ENCODE assay signal across 9 cellular contexts in genomic region chr15:67836134-67836455, GRCh38. TPM values are rescaled to one million over a fixed set of nuclear protein-coding genes. Genes with fewer than 3 reads are reported as not detected.
DNase-seq lines count a peak whose midpoint lies in the region; TF ChIP-seq lines count a peak whose summit lies in the region.
"Had no signal": no experiment of that assay in that cellular context is flagged by ENCODE, and none has a peak within 500 bp of the region (broad histone marks: within the 10 kb centered on the region; RNA-seq: fewer than 3 reads in every experiment).

No MANE protein-coding gene starts in this region.

- no peaks in the 10 kb centered on the region for H4K20me1 ChIP-seq in OCI-LY7 (ENCODE audit: insufficient read depth, low read length)

- H3K27me3 ChIP-seq in esophagus squamous epithelium, result peaks cover 15 to 58% (median 39%) of the 10 kb centered on the region in 4 donors
- H3K27me3 ChIP-seq in prostate gland (replicated peaks; ENCODE audit: insufficient read depth), result peaks cover 5% of the 10 kb centered on the region

- H2AFZ ChIP-seq in OCI-LY7 (ENCODE audit: low read length), result peak overlapping the region; percentile 62; the same call in 1 of the 2 replicates

- H3K36me3 ChIP-seq in OCI-LY7 (ENCODE audit: insufficient read depth, low read length) (no peaks in the 10 kb centered on the region), esophagus squamous epithelium (no peaks in the 10 kb centered on the region), prostate gland (no peaks in the 10 kb centered on the region)

- H3K27ac ChIP-seq in OCI-LY7 (ENCODE audit: low read depth, low read length, poor library complexity, severe bottlenecking), result no peak overlapping the region
- H3K27ac ChIP-seq in esophagus squamous epithelium, result no peak overlapping the region
- H3K27ac ChIP-seq in prostate gland, result no peak overlapping the region

- POLR2A ChIA-PET in OCI-LY7 (lab: Charles Lee), result interaction anchor here (0.7 to 2.1 kb wide), 5 partner anchors 16 to 266 kb away, joined by 3 to 6 read pairs (median 3); no protein-coding TSS in a partner anchor

- intact Hi-C loops in OCI-LY7 (cut with micrococcal nuclease; ENCODE audit: unreplicated experiment), result loop anchor here (1.0 to 5.0 kb wide), 4 partner anchors 294 to 889 kb away; partner anchors contain the start of genes C15orf61 and MAP2K5
- intact Hi-C loops in esophagus squamous epithelium (cut with DNase I), result loop anchor here (5.0 to 10.0 kb wide), 2 partner anchors 314 to 891 kb away; partner anchors contain the start of gene C15orf61
- intact Hi-C loops in prostate gland (cut with DNase I), result loop anchor here (2.0 to 10.0 kb wide), 4 partner anchors 291 to 889 kb away; partner anchors contain the start of genes C15orf61 and MAP2K5

- no peak overlapping the region for H3K4me3 ChIP-seq in OCI-LY7 (ENCODE audit: low read depth, low read length, poor library complexity, severe bottlenecking)
- H3K4me3 ChIP-seq in esophagus squamous epithelium, result peak overlapping the region; percentile 23 to 68 (median 46)
- H3K4me3 ChIP-seq in prostate gland, result peak overlapping the region; percentile 13 to 20

- BruUV-seq in OCI-LY7 (replicated peaks; lab: Mats Ljungman, UMichigan), result no TSS peak

- WGBS in esophagus squamous epithelium, 2 donors, result 2 to 5% methylated on average over 10 to 16 of the region's 16 CpGs
- WGBS in prostate gland, result 6% methylated on average over 16 of the region's 16 CpGs

- no peak for TF ChIP-seq POLR2A in esophagus squamous epithelium (IDR thresholded peaks at IDR 0.05)
- no peak for TF ChIP-seq POLR2A in prostate gland (IDR thresholded peaks at IDR 0.05)

- DNase-seq in EH (ENCODE audit: low read depth) (peak; percentile 19), OCI-LY7 (ENCODE audit: low spot score) (no peak), esophagus squamous epithelium (lab: John Stamatoyannopoulos, UW) (no peak), prostate gland (ENCODE audit: low spot score) (no peak), D341Med (ENCODE audit: low spot score) (no peak), NCI-H187 treated with DMSO at 0.1 percent for 48 hours (lab: John Stamatoyannopoulos, UW) (no peak), DMS153 treated with DMSO at 0.1 percent for 48 hours (lab: John Stamatoyannopoulos, UW; ENCODE audit: unreplicated experiment) (no peak), KBM-7 (no peak)
- DNase-seq: NK-92 treated with Interleukin-12 subunit alpha and Interleukin-12 subunit beta, amount 100 ng/mL, for 24 hours had no signal

- no peaks in the 10 kb centered on the region for H3K9me2 ChIP-seq in OCI-LY7 (ENCODE audit: insufficient read depth, low read length)

- no peaks in the 10 kb centered on the region for H3K79me2 ChIP-seq in OCI-LY7 (ENCODE audit: insufficient read depth, low read depth, low read length)

- CTCF ChIA-PET in OCI-LY7 (lab: Charles Lee; ENCODE audit: unreplicated experiment), result no interaction called here

- H3K4me1 ChIP-seq in OCI-LY7 (ENCODE audit: insufficient read depth, low read length, poor library complexity, severe bottlenecking) (peaks cover 70% of the 10 kb centered on the region), esophagus squamous epithelium (peaks cover 44 to 68% (median 48%) of the 10 kb centered on the region in 3 donors), prostate gland (replicated peaks) (peaks cover 17% of the 10 kb centered on the region)

- TF ChIP-seq CTCF in OCI-LY7 (conservative IDR thresholded peaks at IDR 0.05; ENCODE audit: low read length) (no peak), esophagus squamous epithelium (IDR thresholded peaks at IDR 0.05) (no peak), prostate gland (IDR thresholded peaks at IDR 0.05) (no peak)

- in situ Hi-C loops in KBM-7 (cut with MboI; ENCODE audit: low pct_unique_long_range_greater_than_20kb, low sequenced_read_pairs), result loop anchor here (10.0 kb wide), 1 partner anchor 891 kb away; no protein-coding TSS in a partner anchor

- H3K9me3 ChIP-seq in OCI-LY7 (ENCODE audit: low read length) (no peaks in the 10 kb centered on the region), esophagus squamous epithelium (no peaks in the 10 kb centered on the region), prostate gland (no peaks in the 10 kb centered on the region)

- H3K4me2 ChIP-seq in OCI-LY7 (ENCODE audit: low read length), result peak overlapping the region; percentile 63

RNA-seq across cellular contexts. Expression of gene RNU6-1, which starts 3.8 kb away (rescaled TPM):
- not detected in 2 replicates for total RNA-seq in OCI-LY7 (2014; rRNA removed; shearing (Covaris generic))
- total RNA-seq in OCI-LY7 (2022), result not detected in 2 replicates
- total RNA-seq in esophagus squamous epithelium, result not detected
- not detected for total RNA-seq in prostate gland

RNA-seq across cellular contexts. Expression of gene SKOR1, which starts 10.8 kb away (rescaled TPM):
- total RNA-seq in OCI-LY7 (2014; rRNA removed; shearing (Covaris generic)), result 1.1 and 1.5 TPM in 2 replicates
- total RNA-seq in OCI-LY7 (2022) (1.0 and 1.6 TPM in 2 replicates), esophagus squamous epithelium (under 1 TPM; 0.09 to 0.76 (median 0.28) TPM), prostate gland (1 to 10 TPM in 1 of 2 donors, under 1 TPM in 1; 0.59 to 1.7 TPM)
